In the genomic region with DNA sequence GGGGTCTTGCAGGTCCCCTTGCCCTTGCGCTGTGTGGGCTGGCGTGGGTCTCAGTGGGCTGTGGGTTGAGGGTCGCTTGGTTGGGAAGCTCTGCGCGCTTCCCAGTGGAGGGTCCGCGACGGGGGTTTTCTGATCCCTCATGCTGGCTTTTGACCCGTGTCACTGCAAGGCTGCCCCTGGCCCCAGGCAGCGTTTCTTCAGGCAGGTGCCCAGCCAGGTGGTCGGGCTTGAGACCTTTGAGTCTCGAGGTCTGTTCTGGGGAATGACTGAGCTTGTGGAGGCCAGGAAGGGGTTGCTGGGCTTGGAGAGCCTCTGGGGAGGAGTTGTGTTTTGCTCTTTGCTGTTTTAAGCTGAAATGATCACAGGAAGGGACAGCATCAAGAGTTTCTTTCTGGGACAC, we compare ENCODE assay signal across 1 cellular context.
TF ChIP-seq lines count a peak whose summit lies in the region.

No MANE protein-coding gene starts in this region.

TF ChIP-seq in IMR-90, 13 proteins besides CTCF, POLR2A, EP300 and RAD21:
- TF ChIP-seq CEBPB (IDR thresholded peaks at IDR 0.05; ENCODE audit: low read depth, low read length) (no peak), MXI1 (IDR thresholded peaks at IDR 0.05; ENCODE audit: borderline replicate concordance, low read depth, low read length) (no peak), FOS (IDR thresholded peaks at IDR 0.05; ENCODE audit: low read depth, low read length) (no peak), RFX5 (IDR thresholded peaks at IDR 0.05; ENCODE audit: low read depth, low read length) (no peak)
- TF ChIP-seq, protein P1, sequence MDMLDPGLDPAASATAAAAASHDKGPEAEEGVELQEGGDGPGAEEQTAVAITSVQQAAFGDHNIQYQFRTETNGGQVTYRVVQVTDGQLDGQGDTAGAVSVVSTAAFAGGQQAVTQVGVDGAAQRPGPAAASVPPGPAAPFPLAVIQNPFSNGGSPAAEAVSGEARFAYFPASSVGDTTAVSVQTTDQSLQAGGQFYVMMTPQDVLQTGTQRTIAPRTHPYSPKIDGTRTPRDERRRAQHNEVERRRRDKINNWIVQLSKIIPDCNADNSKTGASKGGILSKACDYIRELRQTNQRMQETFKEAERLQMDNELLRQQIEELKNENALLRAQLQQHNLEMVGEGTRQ (IDR thresholded peaks at IDR 0.05; ENCODE audit: low read depth, low read length): no peak
